ENCODE assay signal across 11 cellular contexts in genomic region chr2:219457784-219458369, GRCh38. TPM values are rescaled to one million over a fixed set of nuclear protein-coding genes. Genes with fewer than 3 reads are reported as not detected.
DNase-seq lines count a peak whose midpoint lies in the region; ATAC-seq and TF ChIP-seq lines count a peak whose summit lies in the region.
"Had no signal": no experiment of that assay in that cellular context is flagged by ENCODE, and none has a peak within 500 bp of the region (broad histone marks: within the 10 kb centered on the region; RNA-seq: fewer than 3 reads in every experiment).

No MANE protein-coding gene starts in this region.

- DNase-seq in activated CD4-positive, alpha-beta T cell treated with anti-CD3 and anti-CD28 coated beads, Interleukin-2, amount 10 ng/mL, durations not matched to agents 24 days and 14 days, result peak; percentile 61
- no peak for DNase-seq in activated CD4-positive, alpha-beta T cell treated with anti-CD3 and anti-CD28 coated beads for 1 hour
- peak; percentile 63 for DNase-seq in HuH-7 (ENCODE audit: low spot score)
- DNase-seq in coronary artery (ENCODE audit: low spot score), result no peak
- DNase-seq in stimulated activated naive B cell treated with anti-CD40 and anti-IgM and Interleukin-4, amounts not matched to agents 10 μg/mL and 1 μg/mL and 100 μg/mL, for 72 hours, result no peak
- DNase-seq in pons (ENCODE audit: low spot score), result no peak
- DNase-seq in EL, result no peak
- no peak for DNase-seq in NCI-H748 (lab: John Stamatoyannopoulos, UW; ENCODE audit: unreplicated experiment)
- DNase-seq: stimulated activated CD4-positive, alpha-beta T cell treated with anti-CD3 and anti-CD28 coated beads, Interleukin-4, amount 100 ng/mL, for 4 hours had no signal

- TF ChIP-seq CTCF in coronary artery (IDR thresholded peaks at IDR 0.05), result no peak

- no peaks in the 10 kb centered on the region for H3K36me3 Mint-ChIP-seq in activated CD4-positive, alpha-beta T cell treated with anti-CD3 and anti-CD28 coated beads, Interleukin-2, amount 10 ng/mL, durations not matched to agents 24 days and 14 days (ENCODE audit: low read depth)
- no peaks in the 10 kb centered on the region for H3K36me3 Mint-ChIP-seq in stimulated activated naive B cell treated with anti-CD40 and anti-IgM and Interleukin-4, amounts not matched to agents 10 μg/mL and 1 μg/mL and 100 μg/mL, for 72 hours
- H3K36me3 Mint-ChIP-seq: CD4-positive, alpha-beta memory T cell had no signal

- H3K9me3 Mint-ChIP-seq in activated CD4-positive, alpha-beta T cell treated with anti-CD3 and anti-CD28 coated beads, Interleukin-2, amount 10 ng/mL, durations not matched to agents 24 days and 14 days, result no peaks in the 10 kb centered on the region
- no peaks in the 10 kb centered on the region for H3K9me3 Mint-ChIP-seq in stimulated activated naive B cell treated with anti-CD40 and anti-IgM and Interleukin-4, amounts not matched to agents 10 μg/mL and 1 μg/mL and 100 μg/mL, for 72 hours
- H3K9me3 Mint-ChIP-seq: CD4-positive, alpha-beta memory T cell had no signal

- peak; percentile 62 to 72 for ATAC-seq in stimulated activated naive B cell treated with anti-CD40 and anti-IgM and Interleukin-4, amounts not matched to agents 10 μg/mL and 1 μg/mL and 100 μg/mL, for 72 hours (replicated peaks)
- ATAC-seq: Panc1 had no signal

- peaks cover 1% of the 10 kb centered on the region for H3K27me3 Mint-ChIP-seq in activated CD4-positive, alpha-beta T cell treated with anti-CD3 and anti-CD28 coated beads, Interleukin-2, amount 10 ng/mL, durations not matched to agents 24 days and 14 days
- peaks cover 19 to 38% of the 10 kb centered on the region in 2 donors for H3K27me3 Mint-ChIP-seq in stimulated activated naive B cell treated with anti-CD40 and anti-IgM and Interleukin-4, amounts not matched to agents 10 μg/mL and 1 μg/mL and 100 μg/mL, for 72 hours

- no peak overlapping the region for H3K4me3 Mint-ChIP-seq in activated CD4-positive, alpha-beta T cell treated with anti-CD3 and anti-CD28 coated beads, Interleukin-2, amount 10 ng/mL, durations not matched to agents 24 days and 14 days
- no peak overlapping the region for H3K4me3 Mint-ChIP-seq in stimulated activated naive B cell treated with anti-CD40 and anti-IgM and Interleukin-4, amounts not matched to agents 10 μg/mL and 1 μg/mL and 100 μg/mL, for 72 hours

- H3K27ac ChIP-seq in coronary artery, result peak overlapping the region; percentile 98 to 99

- H3K27ac Mint-ChIP-seq in activated CD4-positive, alpha-beta T cell treated with anti-CD3 and anti-CD28 coated beads, Interleukin-2, amount 10 ng/mL, durations not matched to agents 24 days and 14 days, result no peak overlapping the region
- no peak overlapping the region for H3K27ac Mint-ChIP-seq in stimulated activated naive B cell treated with anti-CD40 and anti-IgM and Interleukin-4, amounts not matched to agents 10 μg/mL and 1 μg/mL and 100 μg/mL, for 72 hours
- H3K27ac Mint-ChIP-seq: CD4-positive, alpha-beta memory T cell had no signal

- intact Hi-C loops in activated CD4-positive, alpha-beta T cell treated with anti-CD3 and anti-CD28 coated beads, Interleukin-2, amount 10 ng/mL, durations not matched to agents 24 days and 14 days (cut with micrococcal nuclease), result loop anchor here (2.0 kb wide), 1 partner anchor 73 kb away; no protein-coding TSS in a partner anchor

- H3K4me1 Mint-ChIP-seq in activated CD4-positive, alpha-beta T cell treated with anti-CD3 and anti-CD28 coated beads, Interleukin-2, amount 10 ng/mL, durations not matched to agents 24 days and 14 days, result peaks cover 4% of the 10 kb centered on the region
- peaks cover 0 to 3% of the 10 kb centered on the region in 2 donors for H3K4me1 Mint-ChIP-seq in stimulated activated naive B cell treated with anti-CD40 and anti-IgM and Interleukin-4, amounts not matched to agents 10 μg/mL and 1 μg/mL and 100 μg/mL, for 72 hours

- H3K4me3 ChIP-seq in coronary artery, result no peak overlapping the region

RNA-seq across cellular contexts. Expression of gene SPEG, which starts 23.2 kb away (rescaled TPM):
- 0.07 TPM in 1 of 2 replicates, not detected in the other for total RNA-seq in activated CD4-positive, alpha-beta T cell treated with anti-CD3 and anti-CD28 coated beads, Interleukin-2, amount 10 ng/mL, durations not matched to agents 24 days and 14 days

RNA-seq across cellular contexts. Expression of gene DES, which starts 39.7 kb away (rescaled TPM):
- not detected in 2 replicates for total RNA-seq in activated CD4-positive, alpha-beta T cell treated with anti-CD3 and anti-CD28 coated beads, Interleukin-2, amount 10 ng/mL, durations not matched to agents 24 days and 14 days
- total RNA-seq: CD4-positive, alpha-beta memory T cell had no signal

RNA-seq across cellular contexts. Expression of gene GMPPA, which starts 40.8 kb away (rescaled TPM):
- total RNA-seq in activated CD4-positive, alpha-beta T cell treated with anti-CD3 and anti-CD28 coated beads, Interleukin-2, amount 10 ng/mL, durations not matched to agents 24 days and 14 days, result 45.5 and 46.0 TPM in 2 replicates

RNA-seq across cellular contexts. Expression of gene ASIC4, which starts 56.4 kb away (rescaled TPM):
- not detected in 2 replicates for total RNA-seq in activated CD4-positive, alpha-beta T cell treated with anti-CD3 and anti-CD28 coated beads, Interleukin-2, amount 10 ng/mL, durations not matched to agents 24 days and 14 days

Comparison
In these comparisons a context has a peak if more than half of its experiments do, and no peak if none do; other contexts are left out.
1. DNase-seq: peak in activated CD4-positive, alpha-beta T cell treated with anti-CD3 and anti-CD28 coated beads, Interleukin-2, amount 10 ng/mL, durations not matched to agents 24 days and 14 days (single experiment) and HuH-7 (single experiment); none in activated CD4-positive, alpha-beta T cell treated with anti-CD3 and anti-CD28 coated beads for 1 hour (single experiment), coronary artery (single experiment), stimulated activated naive B cell treated with anti-CD40 and anti-IgM and Interleukin-4, amounts not matched to agents 10 μg/mL and 1 μg/mL and 100 μg/mL, for 72 hours (single experiment), pons (single experiment), EL (single experiment) and NCI-H748 (single experiment).